Comparison of ENCODE assay signal across 1 cellular context in the genomic region with DNA sequence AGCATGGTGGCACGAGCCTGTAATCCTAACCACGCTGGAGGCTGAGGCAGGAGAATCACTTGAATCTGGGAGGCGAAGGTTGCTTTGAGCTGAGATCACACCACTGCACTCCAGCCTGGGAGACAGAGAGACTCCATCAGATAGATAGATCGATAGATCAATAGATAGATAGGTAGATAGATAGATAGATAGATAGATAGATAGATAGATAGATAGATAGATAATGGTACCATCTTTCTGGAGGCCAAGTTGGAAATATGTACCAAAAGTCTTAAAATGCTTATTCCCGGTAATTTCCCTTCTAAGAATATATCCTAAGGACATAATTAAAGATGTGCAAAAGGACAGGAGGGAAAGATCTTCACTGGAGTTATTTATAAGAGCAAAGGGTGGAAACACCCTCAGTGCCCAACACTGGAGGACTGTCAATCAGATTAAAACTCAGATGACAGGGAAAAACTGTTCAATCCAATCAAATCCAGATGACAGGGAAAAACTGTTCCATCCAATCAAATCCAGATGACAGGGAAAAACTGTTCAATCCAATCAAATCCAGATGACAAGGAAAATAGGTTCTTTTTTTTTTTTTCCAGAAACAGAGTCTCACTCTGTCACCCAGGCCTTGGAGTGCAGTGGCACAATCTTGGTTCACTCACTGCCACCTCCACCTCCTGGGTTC.
TF ChIP-seq lines count a peak whose summit lies in the region.

No MANE protein-coding gene starts in this region.

TF ChIP-seq in K562, 482 proteins besides CTCF, POLR2A, EP300 and RAD21 (continued from another document):
- TF ChIP-seq, protein P1, sequence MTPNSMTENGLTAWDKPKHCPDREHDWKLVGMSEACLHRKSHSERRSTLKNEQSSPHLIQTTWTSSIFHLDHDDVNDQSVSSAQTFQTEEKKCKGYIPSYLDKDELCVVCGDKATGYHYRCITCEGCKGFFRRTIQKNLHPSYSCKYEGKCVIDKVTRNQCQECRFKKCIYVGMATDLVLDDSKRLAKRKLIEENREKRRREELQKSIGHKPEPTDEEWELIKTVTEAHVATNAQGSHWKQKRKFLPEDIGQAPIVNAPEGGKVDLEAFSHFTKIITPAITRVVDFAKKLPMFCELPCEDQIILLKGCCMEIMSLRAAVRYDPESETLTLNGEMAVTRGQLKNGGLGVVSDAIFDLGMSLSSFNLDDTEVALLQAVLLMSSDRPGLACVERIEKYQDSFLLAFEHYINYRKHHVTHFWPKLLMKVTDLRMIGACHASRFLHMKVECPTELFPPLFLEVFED (CRISPR knock-in tag; conservative IDR thresholded peaks at IDR 0.05) = no peak
- TF ChIP-seq ZNF780A (CRISPR knock-in tag; IDR thresholded peaks at IDR 0.05) (no peak), SLC30A9 (CRISPR knock-in tag; IDR thresholded peaks at IDR 0.05) (no peak), KAT8 (IDR thresholded peaks at IDR 0.05; ENCODE audit: low read depth) (no peak)
- TF ChIP-seq, protein P2, sequence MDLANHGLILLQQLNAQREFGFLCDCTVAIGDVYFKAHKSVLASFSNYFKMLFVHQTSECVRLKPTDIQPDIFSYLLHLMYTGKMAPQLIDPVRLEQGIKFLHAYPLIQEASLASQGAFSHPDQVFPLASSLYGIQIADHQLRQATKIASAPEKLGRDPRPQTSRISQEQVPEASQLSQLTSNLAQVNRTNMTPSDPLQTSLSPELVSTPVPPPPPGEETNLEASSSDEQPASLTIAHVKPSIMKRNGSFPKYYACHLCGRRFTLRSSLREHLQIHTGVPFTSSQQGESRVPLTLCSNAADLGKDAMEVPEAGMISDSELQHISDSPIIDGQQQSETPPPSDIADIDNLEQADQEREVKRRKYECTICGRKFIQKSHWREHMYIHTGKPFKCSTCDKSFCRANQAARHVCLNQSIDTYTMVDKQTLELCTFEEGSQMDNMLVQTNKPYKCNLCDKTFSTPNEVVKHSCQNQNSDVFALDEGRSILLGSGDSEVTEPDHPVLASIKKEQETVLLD (IDR thresholded peaks at IDR 0.05) = peak; percentile 47; the same call in 1 of the 2 replicates
